8 cellular contexts compared by ENCODE assay signal in genomic region chr7:35799846-35800717, GRCh38. TPM values are rescaled to one million over a fixed set of nuclear protein-coding genes. Genes with fewer than 3 reads are reported as not detected.
A peak's percentile ranks its signal among the peaks of the same experiment; 100 is the strongest.
DNase-seq lines count a peak whose midpoint lies in the region; ATAC-seq lines count a peak whose summit lies in the region.

No MANE protein-coding gene starts in this region.

- H3K9me3 Mint-ChIP-seq in CD4-positive, alpha-beta memory T cell = no peaks in the 10 kb centered on the region

- H3K4me3 Mint-ChIP-seq in CD4-positive, alpha-beta memory T cell = peak overlapping the region; percentile 91 to 96 (median 94)

- H3K27me3 ChIP-seq in CD4-positive, alpha-beta memory T cell (ENCODE audit: insufficient read depth, low read length) = no peaks in the 10 kb centered on the region
- no peaks in the 10 kb centered on the region for H3K27me3 ChIP-seq in ectodermal cell (ENCODE audit: control insufficient read depth, insufficient read depth, low read length, poor library complexity, severe bottlenecking)

- peak overlapping the region; percentile 98 to 99 (median 99) for H3K27ac Mint-ChIP-seq in CD4-positive, alpha-beta memory T cell

- H3K36me3 ChIP-seq in CD4-positive, alpha-beta memory T cell (ENCODE audit: insufficient read depth, low read length) = no peaks in the 10 kb centered on the region
- H3K36me3 ChIP-seq in ectodermal cell (ENCODE audit: control insufficient read depth, insufficient read depth, low read length) = no peaks in the 10 kb centered on the region

- peaks cover 25 to 48% (median 33%) of the 10 kb centered on the region in 4 donors for H3K4me1 Mint-ChIP-seq in CD4-positive, alpha-beta memory T cell

- H3K27me3 Mint-ChIP-seq in CD4-positive, alpha-beta memory T cell = no peaks in the 10 kb centered on the region

- H3K27ac ChIP-seq in CD4-positive, alpha-beta memory T cell (ENCODE audit: low read depth, low read length) = peak overlapping the region; percentile 95
- peak overlapping the region; percentile 99 for H3K27ac ChIP-seq in ectodermal cell (ENCODE audit: insufficient read depth, low read depth, low read length, poor library complexity, severe bottlenecking)

- ATAC-seq in GM19452 (IDR thresholded peaks at IDR 0.05; ENCODE audit: unreplicated experiment) (peak; percentile 49), HG03565 (IDR thresholded peaks at IDR 0.05; ENCODE audit: unreplicated experiment) (peak; percentile 37)

- H3K4me3 ChIP-seq in CD4-positive, alpha-beta memory T cell (ENCODE audit: low read length in 2 of 2) = peak overlapping the region; percentile 67 to 71
- peak overlapping the region; percentile 98 for H3K4me3 ChIP-seq in ectodermal cell (ENCODE audit: insufficient read depth, low read depth, low read length)

- POLR2A ChIA-PET in CD4-positive, alpha-beta memory T cell (lab: Charles Lee; ENCODE audit: partially characterized antibody) = interaction anchor here (0.5 to 5.5 kb wide), 29 partner anchors 9 to 1648 kb away, joined by 3 to 196 read pairs (median 6); partner anchors contain the start of genes ELMO1 and HERPUD2

- no peaks in the 10 kb centered on the region for H3K9me3 ChIP-seq in CD4-positive, alpha-beta memory T cell (ENCODE audit: control insufficient read depth in 1 of 2, low read length in 2 of 2)
- H3K9me3 ChIP-seq in ectodermal cell (ENCODE audit: control insufficient read depth, low read length) = no peaks in the 10 kb centered on the region

- DNase-seq in CD4-positive, alpha-beta memory T cell = peak in 1 of 5 donors; percentile 86
- DNase-seq in NCI-H748 (lab: John Stamatoyannopoulos, UW; ENCODE audit: unreplicated experiment) (peak; percentile 95), lung microvascular endothelial cell (ENCODE audit: low read depth in 2 of 2) (peak; percentile 51 to 90)
- DNase-seq in activated CD4-positive, alpha-beta T cell treated with anti-CD3 and anti-CD28 coated beads, Interleukin-2, amount 50 U/mL, for 4 hours = peak; percentile 74 to 78
- peak; percentile 62 to 80 (median 72) for DNase-seq in stimulated activated CD4-positive, alpha-beta T cell treated with anti-CD3 and anti-CD28 coated beads, TNF-alpha, amount 100 ng/mL, for 48 hours (ENCODE audit: low read depth in 3 of 3)

- peaks cover 37% of the 10 kb centered on the region for H3K4me1 ChIP-seq in CD4-positive, alpha-beta memory T cell (ENCODE audit: insufficient read depth, low read length)
- H3K4me1 ChIP-seq in ectodermal cell (ENCODE audit: control insufficient read depth, insufficient read depth, low read length) = no peaks in the 10 kb centered on the region

- H3K36me3 Mint-ChIP-seq in CD4-positive, alpha-beta memory T cell = peaks cover 4 to 21% of the 10 kb centered on the region in 2 donors

- 1% methylated on average over 37 of the region's 37 CpGs for WGBS in ectodermal cell, 2 experiments

- intact Hi-C loops in CD4-positive, alpha-beta memory T cell (cut with micrococcal nuclease) = loop anchor here (1.0 to 5.0 kb wide), 8 partner anchors 42 to 589 kb away; partner anchors contain the start of genes ANLN, EEPD1 and HERPUD2

- CTCF ChIA-PET in CD4-positive, alpha-beta memory T cell (lab: Charles Lee; ENCODE audit: partially characterized antibody) = interaction anchor here (1.1 to 4.3 kb wide), 6 partner anchors 13 to 105 kb away, joined by 3 to 33 read pairs (median 9); partner anchors contain the start of gene HERPUD2

RNA-seq across cellular contexts. Expression of gene SEPTIN7, which starts 0.8 kb away (rescaled TPM):
- total RNA-seq in CD4-positive, alpha-beta memory T cell = 100 to 1,000 TPM; 197 to 202 TPM
- polyA plus RNA-seq in CD4-positive, alpha-beta memory T cell = 100 to 1,000 TPM; 578 to 662 TPM
- 337 TPM for polyA plus RNA-seq in ectodermal cell (2013, experiment 1 of 4)
- 351 TPM for polyA plus RNA-seq in ectodermal cell (2013, experiment 2 of 4)
- polyA plus RNA-seq in ectodermal cell (2013, experiment 3 of 4) = 282 TPM
- polyA plus RNA-seq in ectodermal cell (2013, experiment 4 of 4) = 311 TPM
- total RNA-seq in lung microvascular endothelial cell = 80.4 and 92.7 TPM in 2 replicates
